ENCODE assay signal across 32 cellular contexts in the genomic region with DNA sequence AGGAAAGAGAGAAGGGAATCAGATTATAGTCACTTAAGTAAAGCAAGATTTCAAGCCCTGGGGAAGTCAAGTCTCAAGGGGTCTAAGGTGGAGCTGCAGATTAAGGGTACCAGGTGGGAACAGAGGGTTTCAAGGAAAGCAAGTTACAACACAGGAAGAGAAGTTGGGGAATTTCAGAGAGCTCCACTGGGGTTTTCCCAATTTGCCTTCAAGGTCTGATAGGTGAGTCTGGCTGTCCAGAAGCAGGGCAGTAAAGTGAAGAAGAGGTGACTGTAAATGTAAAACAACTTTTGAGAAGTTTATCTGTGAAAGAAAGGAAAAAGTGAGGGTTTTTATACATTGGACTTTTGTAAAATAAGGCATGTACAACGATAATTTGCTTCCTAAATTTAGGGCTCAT. TPM values are rescaled to one million over a fixed set of nuclear protein-coding genes. Genes with fewer than 3 reads are reported as not detected.
"Had no signal": no experiment of that assay in that cellular context is flagged by ENCODE, and none has a peak within 500 bp of the region (broad histone marks: within the 10 kb centered on the region; RNA-seq: fewer than 3 reads in every experiment).

No MANE protein-coding gene starts in this region.

- H3K9me3 Mint-ChIP-seq: activated B cell treated with CpG ODN at 0.5 μM for 24 hours; activated CD8-positive, alpha-beta T cell treated with anti-CD3 and anti-CD28 coated beads for 36 hours; activated naive CD4-positive, alpha-beta T cell treated with anti-CD3 and anti-CD28 coated beads for 36 hours; activated naive CD4-positive, alpha-beta T cell treated with anti-CD3 and anti-CD28 coated beads, Interleukin-2, amount 50 U/mL, for 24 hours; activated naive CD8-positive, alpha-beta T cell treated with anti-CD3 and anti-CD28 coated beads for 36 hours; activated naive CD8-positive, alpha-beta T cell treated with anti-CD3 and anti-CD28 coated beads, Interleukin-2, amount 50 U/mL, for 24 hours; activated T-helper 1 cell treated with anti-CD3 and anti-CD28 coated beads, Interleukin-12 subunit alpha, Interleukin-12 subunit beta, Interleukin-2, Interleukin-4 antibody, amounts not matched to agents 30 ng/mL and 10 ng/mL and 1 ng/mL, durations not matched to agents 14 hours and 24 hours and 36 hours; activated T-helper 2 cell treated with anti-CD3 and anti-CD28 coated beads, Interferon-gamma antibody, Interleukin-2, Interleukin-4, amounts not matched to agents 10 μg/mL and 5 μg/mL and 100 μg/mL, durations not matched to agents 14 hours and 24 hours and 36 hours; endodermal cell; T-helper 2 cell treated with Interferon-gamma antibody and Interleukin-4, amounts not matched to agents 5 μg/mL and 100 μg/mL, for 36 hours had no signal

- H3K36me3 Mint-ChIP-seq: activated naive CD4-positive, alpha-beta T cell treated with anti-CD3 and anti-CD28 coated beads, Interleukin-2, amount 50 U/mL, for 24 hours; activated naive CD8-positive, alpha-beta T cell treated with anti-CD3 and anti-CD28 coated beads for 36 hours had no signal

- DNase-seq: activated B cell treated with CpG ODN at 0.5 μM for 24 hours; activated CD4-positive, alpha-beta T cell treated with anti-CD3 and anti-CD28 coated beads for 48 hours; activated CD4-positive, alpha-beta T cell treated with anti-CD3 and anti-CD28 coated beads, Interleukin-2, amount 50 U/mL, for 1 hour; activated CD4-positive, alpha-beta T cell treated with anti-CD3 and anti-CD28 coated beads, Interleukin-2, amount 50 U/mL, for 48 hours; activated CD8-positive, alpha-beta memory T cell treated with anti-CD3 and anti-CD28 coated beads for 24 hours; activated CD8-positive, alpha-beta T cell treated with anti-CD3 and anti-CD28 coated beads for 36 hours; activated effector memory CD4-positive, alpha-beta T cell treated with anti-CD3 and anti-CD28 coated beads, Interleukin-2, amount 50 U/mL, for 16 hours; activated naive CD4-positive, alpha-beta T cell treated with anti-CD3 and anti-CD28 coated beads for 36 hours; activated naive CD8-positive, alpha-beta T cell treated with anti-CD3 and anti-CD28 coated beads for 36 hours; activated naive CD8-positive, alpha-beta T cell treated with anti-CD3 and anti-CD28 coated beads, Interleukin-2, amount 50 U/mL, for 24 hours; activated T-cell treated with anti-CD3 and anti-CD28 coated beads, Interleukin-2, amount 50 U/mL, for 48 hours; amygdala; aorta; body of pancreas; central memory CD4-positive, alpha-beta T cell; cerebellar nuclear complex; colonic mucosa; effector memory CD4-positive, alpha-beta T cell; endodermal cell; foreskin melanocyte; heart left ventricle; T-helper 1 cell; T-helper 17 cell; WERI-Rb-1 had no signal

- ATAC-seq: activated CD4-positive, CD25-positive, alpha-beta regulatory T cell treated with anti-CD3 and anti-CD28 coated beads, Interleukin-2, amount 50 U/mL, for 24 hours; activated CD8-positive, alpha-beta T cell treated with anti-CD3 and anti-CD28 coated beads for 36 hours; body of pancreas; heart left ventricle; T-helper 17 cell had no signal

- H3K27me3 ChIP-seq: adrenal gland, body of pancreas, cardiac muscle cell, colonic mucosa, esophagus muscularis mucosa had no signal

- H3K4me3 ChIP-seq: adrenal gland, body of pancreas, cardiac muscle cell, colonic mucosa, esophagus muscularis mucosa, heart left ventricle had no signal

- H3K4me1 Mint-ChIP-seq: activated B cell treated with CpG ODN at 0.5 μM for 24 hours; activated naive CD4-positive, alpha-beta T cell treated with anti-CD3 and anti-CD28 coated beads, Interleukin-2, amount 50 U/mL, for 24 hours; T-helper 17 cell had no signal

- H3K4me3 Mint-ChIP-seq: activated B cell treated with CpG ODN at 0.5 μM for 24 hours; activated CD8-positive, alpha-beta T cell treated with anti-CD3 and anti-CD28 coated beads for 36 hours; activated naive CD4-positive, alpha-beta T cell treated with anti-CD3 and anti-CD28 coated beads for 36 hours; activated naive CD4-positive, alpha-beta T cell treated with anti-CD3 and anti-CD28 coated beads, Interleukin-2, amount 50 U/mL, for 24 hours; activated naive CD8-positive, alpha-beta T cell treated with anti-CD3 and anti-CD28 coated beads for 36 hours; activated naive CD8-positive, alpha-beta T cell treated with anti-CD3 and anti-CD28 coated beads, Interleukin-2, amount 50 U/mL, for 24 hours; activated T-helper 1 cell treated with anti-CD3 and anti-CD28 coated beads, Interleukin-12 subunit alpha, Interleukin-12 subunit beta, Interleukin-2, Interleukin-4 antibody, amounts not matched to agents 30 ng/mL and 10 ng/mL and 1 ng/mL, durations not matched to agents 14 hours and 24 hours and 36 hours; endodermal cell; T-helper 17 cell; T-helper 2 cell treated with Interferon-gamma antibody and Interleukin-4, amounts not matched to agents 5 μg/mL and 100 μg/mL, for 36 hours had no signal

- H3K36me3 ChIP-seq: adrenal gland, cardiac muscle cell, colonic mucosa, esophagus muscularis mucosa, heart left ventricle, WERI-Rb-1 had no signal

- H3K27ac Mint-ChIP-seq: activated B cell treated with CpG ODN at 0.5 μM for 24 hours; activated CD8-positive, alpha-beta T cell treated with anti-CD3 and anti-CD28 coated beads for 36 hours; activated naive CD4-positive, alpha-beta T cell treated with anti-CD3 and anti-CD28 coated beads for 36 hours; activated naive CD4-positive, alpha-beta T cell treated with anti-CD3 and anti-CD28 coated beads, Interleukin-2, amount 50 U/mL, for 24 hours; activated naive CD8-positive, alpha-beta T cell treated with anti-CD3 and anti-CD28 coated beads for 36 hours; activated naive CD8-positive, alpha-beta T cell treated with anti-CD3 and anti-CD28 coated beads, Interleukin-2, amount 50 U/mL, for 24 hours; activated T-helper 1 cell treated with anti-CD3 and anti-CD28 coated beads, Interleukin-12 subunit alpha, Interleukin-12 subunit beta, Interleukin-2, Interleukin-4 antibody, amounts not matched to agents 30 ng/mL and 10 ng/mL and 1 ng/mL, durations not matched to agents 14 hours and 24 hours and 36 hours; activated T-helper 2 cell treated with anti-CD3 and anti-CD28 coated beads, Interferon-gamma antibody, Interleukin-2, Interleukin-4, amounts not matched to agents 10 μg/mL and 5 μg/mL and 100 μg/mL, durations not matched to agents 14 hours and 24 hours and 36 hours; endodermal cell; T-helper 17 cell; T-helper 2 cell treated with Interferon-gamma antibody and Interleukin-4, amounts not matched to agents 5 μg/mL and 100 μg/mL, for 36 hours had no signal

RNA-seq across cellular contexts. Expression of a gene that starts 37.1 kb away (rescaled TPM):
- total RNA-seq: activated B cell treated with CpG ODN at 0.5 μM for 24 hours, T-helper 17 cell had no signal
